Comparison of ENCODE assay signal across 7 cellular contexts in the genomic region with DNA sequence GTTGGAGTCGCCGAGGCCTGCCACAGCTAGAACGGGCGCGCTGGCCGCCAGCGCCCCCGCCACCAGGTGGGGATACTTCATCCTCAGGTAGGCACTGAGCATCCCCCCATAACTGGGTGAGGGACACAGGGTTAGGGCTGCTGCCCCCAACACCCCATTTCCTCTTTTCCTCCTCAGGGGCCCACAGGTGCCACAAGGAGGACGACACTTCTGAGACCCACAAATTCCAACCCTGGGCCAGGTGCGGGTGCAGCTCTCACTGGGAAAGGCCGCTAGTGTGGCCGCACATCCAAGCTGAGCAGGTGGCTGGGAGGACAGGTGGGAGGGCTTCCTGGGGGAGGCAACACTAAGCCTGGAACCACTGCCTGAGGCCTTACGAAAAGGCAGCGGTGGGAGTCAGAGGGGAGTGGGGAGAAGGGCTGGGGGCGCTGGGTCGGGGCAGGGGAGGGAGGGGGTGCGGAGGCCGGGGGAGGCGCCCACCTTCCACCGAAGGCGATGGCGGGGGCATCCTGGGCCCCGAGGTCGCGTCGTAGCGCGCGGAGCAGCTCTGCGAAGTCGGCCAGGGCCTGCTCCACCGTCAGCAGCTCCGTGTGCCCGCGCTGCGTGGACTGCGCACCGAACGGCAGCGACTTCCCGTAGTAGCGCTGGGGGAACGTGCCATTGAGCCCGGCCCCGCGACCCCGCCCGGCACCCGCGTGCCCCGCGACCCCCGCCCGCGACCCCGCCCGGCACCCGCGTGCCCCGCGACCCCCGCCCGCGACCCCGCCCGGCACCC. TPM values are rescaled to one million over a fixed set of nuclear protein-coding genes. Genes with fewer than 3 reads are reported as not detected.
DNase-seq lines count a peak whose midpoint lies in the region; ATAC-seq, FAIRE-seq and TF ChIP-seq lines count a peak whose summit lies in the region.

No MANE protein-coding gene starts in this region.

- FAIRE-seq in endothelial cell of umbilical vein (lab: Jason Lieb, UNC), result no peak

- H3K27ac ChIP-seq in endothelial cell of umbilical vein (ENCODE audit: insufficient read depth, low read depth, low read length), result no peak overlapping the region
- no peak overlapping the region for H3K27ac ChIP-seq in left lung

- TF ChIP-seq POLR2A in endothelial cell of umbilical vein (IDR thresholded peaks at IDR 0.05; ENCODE audit: low read depth, low read length), result no peak

- TF ChIP-seq CTCF in GM12864 (IDR thresholded peaks at IDR 0.05; ENCODE audit: low read depth, low read length, missing control alignments), result no peak
- no peak for TF ChIP-seq CTCF in endothelial cell of umbilical vein (IDR thresholded peaks at IDR 0.05; ENCODE audit: extremely low read depth in 1 of 2, insufficient read depth in 1 of 2, low read depth in 1 of 2, low read length in 2 of 2)
- TF ChIP-seq CTCF in left lung (IDR thresholded peaks at IDR 0.05), result no peak

- POLR2A ChIA-PET in endothelial cell of umbilical vein (lab: Charles Lee), result interaction anchor here (0.6 kb wide), 1 partner anchor 90 kb away, joined by 7 read pairs; no protein-coding TSS in a partner anchor

- peaks cover 4% of the 10 kb centered on the region for H3K4me1 ChIP-seq in endothelial cell of umbilical vein (ENCODE audit: control insufficient read depth, extremely low read depth, insufficient read depth, low read length)
- H3K4me1 ChIP-seq in left lung, result peaks cover 0 to 21% of the 10 kb centered on the region in 2 donors

- intact Hi-C loops in endothelial cell of umbilical vein (cut with micrococcal nuclease) (loop anchor here (2.0 kb wide), 1 partner anchor 27 kb away; a partner anchor contains a TSS), left lung (cut with DNase I) (no loop called here)

- H3K27me3 ChIP-seq in endothelial cell of umbilical vein (ENCODE audit: control insufficient read depth in 2 of 2, insufficient read depth in 2 of 2, low read length in 2 of 2) (no peaks in the 10 kb centered on the region), left lung (peaks cover 0 to 22% of the 10 kb centered on the region in 2 donors)

- no peaks in the 10 kb centered on the region for H3K9me1 ChIP-seq in endothelial cell of umbilical vein (replicated peaks; ENCODE audit: control insufficient read depth, extremely low read depth, insufficient read depth, low read length)

- no peaks in the 10 kb centered on the region for H3K27me3 Mint-ChIP-seq in T-helper 17 cell

- no peaks in the 10 kb centered on the region for H3K36me3 Mint-ChIP-seq in T-helper 17 cell (ENCODE audit: low read depth)

- H3K79me2 ChIP-seq in endothelial cell of umbilical vein (ENCODE audit: control insufficient read depth, insufficient read depth, low read length), result no peaks in the 10 kb centered on the region

- DNase-seq in GM12864 (ENCODE audit: low read depth) (no peak), T-helper 17 cell (no peak), endothelial cell of umbilical vein (ENCODE audit: low read depth, low spot score) (no peak), medulla oblongata (ENCODE audit: extremely low spot score) (no peak), left lung (no peak), NCI-H146 treated with DMSO at 0.1 percent for 48 hours (lab: John Stamatoyannopoulos, UW; ENCODE audit: unreplicated experiment) (no peak)
- DNase-seq in stimulated activated CD8-positive, alpha-beta memory T cell treated with anti-CD3 and anti-CD28 coated beads, Interleukin-4, amount 100 ng/mL, for 48 hours, result peak; percentile 46

- no peak overlapping the region for H3K4me2 ChIP-seq in endothelial cell of umbilical vein (ENCODE audit: insufficient read depth, low read length)

- peak; percentile 44 for ATAC-seq in T-helper 17 cell
- no peak for ATAC-seq in left lung

- peak overlapping the region; percentile 81 for H3K4me3 Mint-ChIP-seq in T-helper 17 cell

- CTCF ChIA-PET in endothelial cell of umbilical vein (lab: Charles Lee), result interaction anchor here (1.1 to 1.7 kb wide), 3 partner anchors 114 to 127 kb away, joined by 3 to 7 read pairs (median 4); a partner anchor contains a TSS

- dilution Hi-C loops in endothelial cell of umbilical vein (cut with MboI; ENCODE audit: extremely low pct_ligation_motif_present, low sequenced_read_pairs), result no loop called here

- H3K36me3 ChIP-seq in endothelial cell of umbilical vein (ENCODE audit: control insufficient read depth in 2 of 2, extremely low read depth in 1 of 2, insufficient read depth in 2 of 2, low read length in 2 of 2) (peaks cover 0 to 20% of the 10 kb centered on the region in 2 experiments), left lung (peaks cover 0 to 45% of the 10 kb centered on the region in 2 donors)

- H4K20me1 ChIP-seq in endothelial cell of umbilical vein (replicated peaks; ENCODE audit: control insufficient read depth, extremely low read depth, insufficient read depth, low read length), result no peaks in the 10 kb centered on the region

- no peak overlapping the region for H3K9ac ChIP-seq in endothelial cell of umbilical vein (replicated peaks; ENCODE audit: extremely low read depth, insufficient read depth, low read length)

- no peak overlapping the region for H2AFZ ChIP-seq in endothelial cell of umbilical vein (ENCODE audit: low read depth, low read length)

- BruUV-seq in endothelial cell of umbilical vein (replicated peaks; lab: Mats Ljungman, UMichigan), result TSS peak; percentile 22

- H3K9me3 ChIP-seq in T-helper 17 cell (ENCODE audit: control insufficient read depth, low read length, poor library complexity, severe bottlenecking), result no peaks in the 10 kb centered on the region
- H3K9me3 ChIP-seq in endothelial cell of umbilical vein (replicated peaks; ENCODE audit: control insufficient read depth, insufficient read depth, low read length), result no peaks in the 10 kb centered on the region
- H3K9me3 ChIP-seq in left lung, result no peaks in the 10 kb centered on the region

- H3K4me3 ChIP-seq in GM12864 (ENCODE audit: low read depth, low read length), result peak overlapping the region; percentile 51
- H3K4me3 ChIP-seq in endothelial cell of umbilical vein (replicated peaks in 1 of 3; ENCODE audit: insufficient read depth in 1 of 3, low read depth in 1 of 3, low read length in 3 of 3), result peak overlapping the region in 1 of 3 experiments; percentile 17
- H3K4me3 ChIP-seq in left lung, result peak overlapping the region in 1 of 2 donors; percentile 78

- H3K4me1 Mint-ChIP-seq in T-helper 17 cell, result peaks cover 11% of the 10 kb centered on the region

- peak overlapping the region; percentile 24 for H3K27ac Mint-ChIP-seq in T-helper 17 cell

RNA-seq across cellular contexts. Expression of a gene that starts 1.0 kb away (rescaled TPM):
- 100 to 1,000 TPM; 270 to 311 TPM for total RNA-seq in T-helper 17 cell
- 118 and 149 TPM in 2 replicates for total RNA-seq in endothelial cell of umbilical vein
- polyA plus RNA-seq in endothelial cell of umbilical vein, result 200 and 247 TPM in 2 replicates
- 53.5 and 90.0 TPM in 2 replicates for polyA plus RNA-seq in endothelial cell of umbilical vein (2011; cell fraction: cytosol; rRNA removed)
- polyA plus RNA-seq in endothelial cell of umbilical vein (2011; cell fraction: nucleus; rRNA removed), result 303 and 309 TPM in 2 replicates
- polyA plus RNA-seq in endothelial cell of umbilical vein (2012), result 70.8 and 123 TPM in 2 replicates
- polyA minus RNA-seq in endothelial cell of umbilical vein, result 39.8 and 54.6 TPM in 2 replicates
- polyA minus RNA-seq in endothelial cell of umbilical vein (2011; cell fraction: cytosol; rRNA and poly(A)+ RNA removed), result 69.1 TPM
- 27.5 and 54.6 TPM in 2 replicates for polyA minus RNA-seq in endothelial cell of umbilical vein (2011; cell fraction: nucleus; rRNA and poly(A)+ RNA removed)
- 100 to 1,000 TPM; 144 to 165 TPM for total RNA-seq in left lung

RNA-seq across cellular contexts. Expression of a gene that starts 25.4 kb away (rescaled TPM):
- total RNA-seq in T-helper 17 cell (not detected), endothelial cell of umbilical vein (not detected in 2 replicates), left lung (under 1 TPM; 0.17 to 0.55 TPM)
- not detected in 2 replicates for polyA plus RNA-seq in endothelial cell of umbilical vein
- polyA plus RNA-seq in endothelial cell of umbilical vein (2011; cell fraction: cytosol; rRNA removed), result not detected in 2 replicates
- 0.13 and 0.18 TPM in 2 replicates for polyA plus RNA-seq in endothelial cell of umbilical vein (2011; cell fraction: nucleus; rRNA removed)
- polyA plus RNA-seq in endothelial cell of umbilical vein (2012), result 0.14 and 0.48 TPM in 2 replicates
- 0.04 TPM in 1 of 2 replicates, not detected in the other for polyA minus RNA-seq in endothelial cell of umbilical vein
- 2.7 TPM for polyA minus RNA-seq in endothelial cell of umbilical vein (2011; cell fraction: cytosol; rRNA and poly(A)+ RNA removed)
- polyA minus RNA-seq in endothelial cell of umbilical vein (2011; cell fraction: nucleus; rRNA and poly(A)+ RNA removed), result not detected in 2 replicates

RNA-seq across cellular contexts. Expression of a gene that starts 26.8 kb away (rescaled TPM):
- total RNA-seq in T-helper 17 cell (10 to 100 TPM; 62.0 to 62.3 TPM), endothelial cell of umbilical vein (67.7 and 75.3 TPM in 2 replicates), left lung (10 to 100 TPM; 51.5 to 54.9 TPM)
- polyA plus RNA-seq in endothelial cell of umbilical vein, result 81.0 and 83.3 TPM in 2 replicates
- 58.6 and 65.6 TPM in 2 replicates for polyA plus RNA-seq in endothelial cell of umbilical vein (2011; cell fraction: cytosol; rRNA removed)
- polyA plus RNA-seq in endothelial cell of umbilical vein (2011; cell fraction: nucleus; rRNA removed), result 118 and 127 TPM in 2 replicates
- 52.1 and 66.1 TPM in 2 replicates for polyA plus RNA-seq in endothelial cell of umbilical vein (2012)
- polyA minus RNA-seq in endothelial cell of umbilical vein, result 69.3 and 85.8 TPM in 2 replicates
- polyA minus RNA-seq in endothelial cell of umbilical vein (2011; cell fraction: cytosol; rRNA and poly(A)+ RNA removed), result 35.2 TPM
- polyA minus RNA-seq in endothelial cell of umbilical vein (2011; cell fraction: nucleus; rRNA and poly(A)+ RNA removed), result 36.4 and 41.0 TPM in 2 replicates

RNA-seq across cellular contexts. Expression of a gene that starts 36.3 kb away (rescaled TPM):
- total RNA-seq in T-helper 17 cell (10 to 100 TPM in 1 of 2 donors, 1 to 10 TPM in 1; 9.3 to 10.2 TPM), endothelial cell of umbilical vein (38.1 and 41.7 TPM in 2 replicates), left lung (10 to 100 TPM; 28.1 to 43.1 TPM)
- polyA plus RNA-seq in endothelial cell of umbilical vein, result 26.0 and 31.0 TPM in 2 replicates
- 9.6 and 12.4 TPM in 2 replicates for polyA plus RNA-seq in endothelial cell of umbilical vein (2011; cell fraction: cytosol; rRNA removed)
- polyA plus RNA-seq in endothelial cell of umbilical vein (2011; cell fraction: nucleus; rRNA removed), result 78.3 and 99.1 TPM in 2 replicates
- polyA plus RNA-seq in endothelial cell of umbilical vein (2012), result 15.9 and 21.8 TPM in 2 replicates
- 14.5 and 17.0 TPM in 2 replicates for polyA minus RNA-seq in endothelial cell of umbilical vein
- 1.2 TPM for polyA minus RNA-seq in endothelial cell of umbilical vein (2011; cell fraction: cytosol; rRNA and poly(A)+ RNA removed)
- 10.9 and 17.4 TPM in 2 replicates for polyA minus RNA-seq in endothelial cell of umbilical vein (2011; cell fraction: nucleus; rRNA and poly(A)+ RNA removed)

RNA-seq across cellular contexts. Expression of a gene that starts 43.2 kb away (rescaled TPM):
- under 1 TPM; 0.27 to 0.39 TPM for total RNA-seq in T-helper 17 cell
- 24.3 and 27.8 TPM in 2 replicates for total RNA-seq in endothelial cell of umbilical vein
- 11.5 and 13.2 TPM in 2 replicates for polyA plus RNA-seq in endothelial cell of umbilical vein
- polyA plus RNA-seq in endothelial cell of umbilical vein (2011; cell fraction: cytosol; rRNA removed), result 13.1 and 17.1 TPM in 2 replicates
- 10.8 and 13.8 TPM in 2 replicates for polyA plus RNA-seq in endothelial cell of umbilical vein (2011; cell fraction: nucleus; rRNA removed)
- 8.2 and 11.9 TPM in 2 replicates for polyA plus RNA-seq in endothelial cell of umbilical vein (2012)
- 5.1 and 6.9 TPM in 2 replicates for polyA minus RNA-seq in endothelial cell of umbilical vein
- 45.6 TPM for polyA minus RNA-seq in endothelial cell of umbilical vein (2011; cell fraction: cytosol; rRNA and poly(A)+ RNA removed)
- polyA minus RNA-seq in endothelial cell of umbilical vein (2011; cell fraction: nucleus; rRNA and poly(A)+ RNA removed), result 4.0 and 4.3 TPM in 2 replicates
- 1 to 10 TPM; 2.7 to 4.6 TPM for total RNA-seq in left lung
